8 cellular contexts compared by ENCODE assay signal in genomic region chr9:93098236-93098946, GRCh38. TPM values are rescaled to one million over a fixed set of nuclear protein-coding genes. Genes with fewer than 3 reads are reported as not detected.
DNase-seq lines count a peak whose midpoint lies in the region; ATAC-seq, FAIRE-seq and TF ChIP-seq lines count a peak whose summit lies in the region.

No MANE protein-coding gene starts in this region.

- WGBS in gastroesophageal sphincter (ENCODE audit: low coverage in 1 of 2), 2 donors, result 13 to 20% methylated on average over 2 to 10 of the region's 15 CpGs

- H3K27me3 ChIP-seq in gastroesophageal sphincter, result no peaks in the 10 kb centered on the region
- H3K27me3 ChIP-seq in parathyroid adenoma (ENCODE audit: control insufficient read depth, insufficient read depth, low read length), result no peaks in the 10 kb centered on the region

- no peak overlapping the region for H3K9ac ChIP-seq in parathyroid adenoma

- peak overlapping the region; percentile 39 for H3K4me2 ChIP-seq in parathyroid adenoma (ENCODE audit: low read length)

- no peak for TF ChIP-seq POLR2A in gastroesophageal sphincter (IDR thresholded peaks at IDR 0.05)

- H3K9me3 ChIP-seq in gastroesophageal sphincter (no peaks in the 10 kb centered on the region), parathyroid adenoma (ENCODE audit: control insufficient read depth, low read length) (no peaks in the 10 kb centered on the region)

- H3K27ac ChIP-seq in gastroesophageal sphincter, result peak overlapping the region; percentile 89 to 98 (median 96)
- no peak overlapping the region for H3K27ac ChIP-seq in parathyroid adenoma

- ATAC-seq in gastroesophageal sphincter (peak; percentile 55), GM19328 (IDR thresholded peaks at IDR 0.05; ENCODE audit: unreplicated experiment) (no peak), GM21381 (IDR thresholded peaks at IDR 0.05; ENCODE audit: unreplicated experiment) (no peak)

- H3K4me3 ChIP-seq in gastroesophageal sphincter (peak overlapping the region in 1 of 2 donors; percentile 96), parathyroid adenoma (ENCODE audit: low read depth, low read length) (no peak overlapping the region)

- FAIRE-seq in RCC 7860 (lab: Jason Lieb, UNC) (peak; percentile 95), urothelium cell line (lab: Jason Lieb, UNC) (no peak)

- DNase-seq in EL (peak; percentile 99), RCC 7860 (ENCODE audit: low spot score) (peak; percentile 93), urothelium cell line (ENCODE audit: low spot score) (peak; percentile 92)
- DNase-seq in activated naive CD4-positive, alpha-beta T cell treated with anti-CD3 and anti-CD28 coated beads, Interleukin-2, amount 50 U/mL, for 16 hours, result peak; percentile 58

- peaks cover 2 to 57% (median 44%) of the 10 kb centered on the region in 3 donors for H3K4me1 ChIP-seq in gastroesophageal sphincter
- peaks cover 6% of the 10 kb centered on the region for H3K4me1 ChIP-seq in parathyroid adenoma

- H3K79me2 ChIP-seq in parathyroid adenoma, result peaks cover 9% of the 10 kb centered on the region

- H3K36me3 ChIP-seq in gastroesophageal sphincter (no peaks in the 10 kb centered on the region), parathyroid adenoma (ENCODE audit: control insufficient read depth, insufficient read depth, low read length) (no peaks in the 10 kb centered on the region)

- H2AFZ ChIP-seq in parathyroid adenoma, result no peak overlapping the region

- TF ChIP-seq CTCF in gastroesophageal sphincter (IDR thresholded peaks at IDR 0.05) (peak in 1 of 4 experiments; percentile 8), parathyroid adenoma (IDR thresholded peaks at IDR 0.05) (no peak)

- no peak for TF ChIP-seq EP300 in gastroesophageal sphincter (IDR thresholded peaks at IDR 0.05)

RNA-seq across cellular contexts. Expression of gene CARD19, which starts 2.4 kb away (rescaled TPM):
- 10 to 100 TPM; 78.5 to 82.2 (median 80.1) TPM for total RNA-seq in gastroesophageal sphincter

RNA-seq across cellular contexts. Expression of gene NINJ1, which starts 35.7 kb away (rescaled TPM):
- total RNA-seq in gastroesophageal sphincter, result 10 to 100 TPM; 58.8 to 81.6 (median 75.2) TPM

RNA-seq across cellular contexts. Expression of gene SUSD3, which starts 39.9 kb away (rescaled TPM):
- 1 to 10 TPM in 3 of 4 donors, not detected in 1; 1.5 to 4.7 (median 2.1) TPM for total RNA-seq in gastroesophageal sphincter
